18 cellular contexts compared by ENCODE assay signal in the genomic region with DNA sequence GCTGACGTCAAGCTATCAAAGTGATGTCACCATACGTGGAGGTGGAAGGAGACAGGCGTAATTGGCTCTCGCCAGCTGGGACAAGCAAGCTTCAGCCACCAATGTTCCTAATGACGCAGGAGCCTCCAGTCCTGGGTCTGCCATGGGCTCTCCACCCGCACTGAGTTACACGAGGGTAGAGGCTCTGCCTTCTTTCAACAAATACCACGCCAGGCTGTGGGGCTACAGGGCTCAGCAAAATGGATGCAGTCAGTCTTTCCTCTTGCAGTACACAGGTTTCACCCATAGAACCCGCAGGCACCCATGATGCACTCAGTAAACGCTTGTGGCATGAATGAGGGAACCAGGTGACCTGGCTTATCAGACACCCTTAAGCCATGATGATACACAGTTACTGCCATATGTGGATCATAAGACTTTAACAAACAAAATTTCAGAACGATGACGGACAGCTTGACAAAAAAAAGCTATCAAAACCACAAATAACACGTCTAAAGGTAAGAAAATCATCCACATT. TPM values are rescaled to one million over a fixed set of nuclear protein-coding genes. Genes with fewer than 3 reads are reported as not detected.
DNase-seq lines count a peak whose midpoint lies in the region; ATAC-seq and TF ChIP-seq lines count a peak whose summit lies in the region.
"Had no signal": no experiment of that assay in that cellular context is flagged by ENCODE, and none has a peak within 500 bp of the region (broad histone marks: within the 10 kb centered on the region; RNA-seq: fewer than 3 reads in every experiment).

No MANE protein-coding gene starts in this region.

- peak in 1 of 2 experiments; percentile 38 for DNase-seq in Caco-2
- DNase-seq in activated T-helper 2 cell treated with anti-CD3 and anti-CD28 coated beads, Interferon-gamma antibody, Interleukin-2, Interleukin-4, amounts not matched to agents 10 μg/mL and 5 μg/mL and 100 μg/mL, durations not matched to agents 14 hours and 24 hours and 36 hours (ENCODE audit: low spot score) = no peak
- DNase-seq in naive thymus-derived CD4-positive, alpha-beta T cell = no peak
- DNase-seq in head of caudate nucleus = no peak
- DNase-seq in dedifferentiated amniotic fluid mesenchymal stem cell (ENCODE audit: extremely low spot score) = no peak
- DNase-seq: activated CD4-positive, CD25-positive, alpha-beta regulatory T cell treated with anti-CD3 and anti-CD28 coated beads, Interleukin-2, amount 50 U/mL, for 72 hours; activated T-cell treated with anti-CD3 and anti-CD28 coated beads, Interleukin-2, amount 50 U/mL, for 48 hours; aorta; foreskin keratinocyte; GF-D8; left ventricle myocardium superior; MG63; NCI-H187; NCI-H510A treated with DMSO at 0.1 percent for 48 hours; SHP77 treated with DMSO at 0.1 percent for 48 hours; stimulated activated CD4-positive, alpha-beta T cell treated with anti-CD3 and anti-CD28 coated beads, Interleukin-4, amount 100 ng/mL, for 24 hours had no signal

- peaks cover 5 to 36% (median 25%) of the 10 kb centered on the region in 11 experiments; a peak in 20 of 22 replicates for H3K9me3 ChIP-seq in BLaER1 treated with 17β-estradiol and CSF1 and Interleukin-3, amounts not matched to agents 10 nM and 100 nM (replicated peaks in 1 of 11)
- peaks cover 11% of the 10 kb centered on the region for H3K9me3 ChIP-seq in Caco-2
- H3K9me3 ChIP-seq in naive thymus-derived CD4-positive, alpha-beta T cell (ENCODE audit: control insufficient read depth in 2 of 3, low read length in 3 of 3) = peaks cover 0 to 10% (median 7%) of the 10 kb centered on the region in 3 experiments

- H3K4me1 ChIP-seq in BLaER1 treated with 17β-estradiol and CSF1 and Interleukin-3, amounts not matched to agents 10 nM and 100 nM = peaks cover 40 to 100% (median 79%) of the 10 kb centered on the region in 10 experiments
- H3K4me1 ChIP-seq in Caco-2 = peaks cover 54% of the 10 kb centered on the region
- H3K4me1 ChIP-seq in naive thymus-derived CD4-positive, alpha-beta T cell (ENCODE audit: control insufficient read depth in 2 of 2, insufficient read depth in 2 of 2, low read length in 2 of 2) = peaks cover 0 to 13% of the 10 kb centered on the region in 2 donors
- H3K4me1 ChIP-seq: foreskin keratinocyte had no signal

- BruUV-seq in Caco-2 (replicated peaks; lab: Mats Ljungman, UMichigan) = no TSS peak

- POLR2A ChIA-PET in Caco-2 (lab: Charles Lee) = no interaction called here
- POLR2A ChIA-PET in naive thymus-derived CD4-positive, alpha-beta T cell (lab: Charles Lee) = no interaction called here

- peak overlapping the region in 4 of 10 experiments; percentile 18 to 46 (median 38); a peak in 2 of 20 replicates for H3K4me3 ChIP-seq in BLaER1 treated with 17β-estradiol and CSF1 and Interleukin-3, amounts not matched to agents 10 nM and 100 nM
- no peak overlapping the region for H3K4me3 ChIP-seq in Caco-2 (ENCODE audit: low read depth, low read length)
- H3K4me3 ChIP-seq in naive thymus-derived CD4-positive, alpha-beta T cell (ENCODE audit: low read length) = no peak overlapping the region
- H3K4me3 ChIP-seq: MG63 had no signal

- peaks cover 15% of the 10 kb centered on the region for H3K9me3 Mint-ChIP-seq in Caco-2 (ENCODE audit: unreplicated experiment)
- H3K9me3 Mint-ChIP-seq in activated T-helper 2 cell treated with anti-CD3 and anti-CD28 coated beads, Interferon-gamma antibody, Interleukin-2, Interleukin-4, amounts not matched to agents 10 μg/mL and 5 μg/mL and 100 μg/mL, durations not matched to agents 14 hours and 24 hours and 36 hours = peaks cover 21% of the 10 kb centered on the region
- H3K9me3 Mint-ChIP-seq in naive thymus-derived CD4-positive, alpha-beta T cell = peaks cover 0 to 19% (median 9%) of the 10 kb centered on the region in 11 donors

- H3K4me2 ChIP-seq in BLaER1 treated with 17β-estradiol and CSF1 and Interleukin-3, amounts not matched to agents 10 nM and 100 nM = peak overlapping the region; percentile 60 to 93 (median 76); a peak in 19 of 22 replicates

- H3K27me3 Mint-ChIP-seq in Caco-2 (ENCODE audit: insufficient read depth, unreplicated experiment) = no peaks in the 10 kb centered on the region
- H3K27me3 Mint-ChIP-seq in activated T-helper 2 cell treated with anti-CD3 and anti-CD28 coated beads, Interferon-gamma antibody, Interleukin-2, Interleukin-4, amounts not matched to agents 10 μg/mL and 5 μg/mL and 100 μg/mL, durations not matched to agents 14 hours and 24 hours and 36 hours (ENCODE audit: low read depth) = no peaks in the 10 kb centered on the region
- no peaks in the 10 kb centered on the region for H3K27me3 Mint-ChIP-seq in naive thymus-derived CD4-positive, alpha-beta T cell

- no peaks in the 10 kb centered on the region for H3K27me3 ChIP-seq in BLaER1 treated with 17β-estradiol and CSF1 and Interleukin-3, amounts not matched to agents 10 nM and 100 nM
- no peaks in the 10 kb centered on the region for H3K27me3 ChIP-seq in Caco-2 (replicated peaks; ENCODE audit: control insufficient read depth, insufficient read depth, low read length)
- no peaks in the 10 kb centered on the region for H3K27me3 ChIP-seq in naive thymus-derived CD4-positive, alpha-beta T cell (ENCODE audit: control insufficient read depth in 2 of 2, insufficient read depth in 2 of 2, low read length in 2 of 2)
- H3K27me3 ChIP-seq: foreskin keratinocyte, MG63 had no signal

- peaks cover 26 to 84% (median 81%) of the 10 kb centered on the region in 11 experiments for H3K36me3 ChIP-seq in BLaER1 treated with 17β-estradiol and CSF1 and Interleukin-3, amounts not matched to agents 10 nM and 100 nM
- H3K36me3 ChIP-seq in Caco-2 (ENCODE audit: control insufficient read depth, insufficient read depth, low read length) = 0 out of 2 replicates have a peak, but pooled peaks cover 1% of the 10 kb centered on the region
- peaks cover 0 to 76% (median 23%) of the 10 kb centered on the region in 3 experiments for H3K36me3 ChIP-seq in naive thymus-derived CD4-positive, alpha-beta T cell (ENCODE audit: control insufficient read depth in 2 of 3, insufficient read depth in 3 of 3, low read length in 3 of 3)

- peaks cover 53% of the 10 kb centered on the region for H3K4me1 Mint-ChIP-seq in Caco-2 (ENCODE audit: low read depth, unreplicated experiment)
- H3K4me1 Mint-ChIP-seq in activated T-helper 2 cell treated with anti-CD3 and anti-CD28 coated beads, Interferon-gamma antibody, Interleukin-2, Interleukin-4, amounts not matched to agents 10 μg/mL and 5 μg/mL and 100 μg/mL, durations not matched to agents 14 hours and 24 hours and 36 hours (ENCODE audit: low read depth) = peaks cover 19% of the 10 kb centered on the region
- H3K4me1 Mint-ChIP-seq in naive thymus-derived CD4-positive, alpha-beta T cell = peaks cover 17 to 55% (median 25%) of the 10 kb centered on the region in 7 donors

- H3K36me3 Mint-ChIP-seq in Caco-2 (ENCODE audit: insufficient read depth, unreplicated experiment) = peaks cover 97% of the 10 kb centered on the region
- H3K36me3 Mint-ChIP-seq in activated T-helper 2 cell treated with anti-CD3 and anti-CD28 coated beads, Interferon-gamma antibody, Interleukin-2, Interleukin-4, amounts not matched to agents 10 μg/mL and 5 μg/mL and 100 μg/mL, durations not matched to agents 14 hours and 24 hours and 36 hours (ENCODE audit: low read depth) = peaks cover 92% of the 10 kb centered on the region
- peaks cover 13 to 78% (median 37%) of the 10 kb centered on the region in 5 donors for H3K36me3 Mint-ChIP-seq in naive thymus-derived CD4-positive, alpha-beta T cell

- no peak for TF ChIP-seq CTCF in Caco-2 (IDR thresholded peaks at IDR 0.05; ENCODE audit: insufficient read depth in 1 of 2, low read depth in 1 of 2, low read length in 1 of 2, severe bottlenecking in 1 of 2, unreplicated experiment in 1 of 2)

- peak overlapping the region; percentile 50 for H3K4me3 Mint-ChIP-seq in Caco-2 (ENCODE audit: unreplicated experiment)
- H3K4me3 Mint-ChIP-seq in activated T-helper 2 cell treated with anti-CD3 and anti-CD28 coated beads, Interferon-gamma antibody, Interleukin-2, Interleukin-4, amounts not matched to agents 10 μg/mL and 5 μg/mL and 100 μg/mL, durations not matched to agents 14 hours and 24 hours and 36 hours (ENCODE audit: low read depth) = no peak overlapping the region
- H3K4me3 Mint-ChIP-seq in naive thymus-derived CD4-positive, alpha-beta T cell = no peak overlapping the region

- intact Hi-C loops in Caco-2 (cut with micrococcal nuclease; ENCODE audit: unreplicated experiment) (no loop called here), head of caudate nucleus (cut with DNase I) (no loop called here)
- intact Hi-C loops in activated T-helper 2 cell treated with anti-CD3 and anti-CD28 coated beads, Interferon-gamma antibody, Interleukin-2, Interleukin-4, amounts not matched to agents 10 μg/mL and 5 μg/mL and 100 μg/mL, durations not matched to agents 14 hours and 24 hours and 36 hours (cut with micrococcal nuclease) = no loop called here
- intact Hi-C loops in naive thymus-derived CD4-positive, alpha-beta T cell (cut with micrococcal nuclease) = no loop called here

- no peak for ATAC-seq in naive thymus-derived CD4-positive, alpha-beta T cell
- no peak for ATAC-seq in HG03457 (IDR thresholded peaks at IDR 0.05; ENCODE audit: unreplicated experiment)
- ATAC-seq: foreskin keratinocyte, left ventricle myocardium superior had no signal

- peak overlapping the region in 3 of 11 experiments; percentile 62 to 73 (median 72); a peak in 4 of 22 replicates for H3K9ac ChIP-seq in BLaER1 treated with 17β-estradiol and CSF1 and Interleukin-3, amounts not matched to agents 10 nM and 100 nM

- H3K27ac Mint-ChIP-seq in Caco-2 (ENCODE audit: unreplicated experiment) = peak overlapping the region; percentile 69
- peak overlapping the region; percentile 70 for H3K27ac Mint-ChIP-seq in activated T-helper 2 cell treated with anti-CD3 and anti-CD28 coated beads, Interferon-gamma antibody, Interleukin-2, Interleukin-4, amounts not matched to agents 10 μg/mL and 5 μg/mL and 100 μg/mL, durations not matched to agents 14 hours and 24 hours and 36 hours
- H3K27ac Mint-ChIP-seq in naive thymus-derived CD4-positive, alpha-beta T cell = peak overlapping the region in 6 of 9 donors; percentile 39 to 80 (median 60)

- H3K27ac ChIP-seq in BLaER1 treated with 17β-estradiol and CSF1 and Interleukin-3, amounts not matched to agents 10 nM and 100 nM = peak overlapping the region in 10 of 11 experiments; percentile 23 to 90 (median 75); a peak in 16 of 22 replicates
- H3K27ac ChIP-seq in naive thymus-derived CD4-positive, alpha-beta T cell (ENCODE audit: low read depth, low read length) = no peak overlapping the region
- H3K27ac ChIP-seq: foreskin keratinocyte had no signal

- peaks cover 0 to 65% (median 17%) of the 10 kb centered on the region in 11 experiments; a peak in 15 of 22 replicates for H4K20me1 ChIP-seq in BLaER1 treated with 17β-estradiol and CSF1 and Interleukin-3, amounts not matched to agents 10 nM and 100 nM

- CTCF ChIA-PET in Caco-2 (lab: Charles Lee) = no interaction called here
- CTCF ChIA-PET in naive thymus-derived CD4-positive, alpha-beta T cell (lab: Charles Lee) = interaction anchor here (0.7 kb wide), 1 partner anchor 48 kb away, joined by 3 read pairs; no protein-coding TSS in a partner anchor

RNA-seq across cellular contexts. Expression of gene COTL1, which starts 50.4 kb away (rescaled TPM):
- total RNA-seq in Caco-2 (2022) = 434 and 461 TPM in 2 replicates
- total RNA-seq in activated T-helper 2 cell treated with anti-CD3 and anti-CD28 coated beads, Interferon-gamma antibody, Interleukin-2, Interleukin-4, amounts not matched to agents 10 μg/mL and 5 μg/mL and 100 μg/mL, durations not matched to agents 14 hours and 24 hours and 36 hours = 478 and 483 TPM in 2 replicates
- total RNA-seq in naive thymus-derived CD4-positive, alpha-beta T cell = 100 to 1,000 TPM in 3 of 5 experiments, 10 to 100 TPM in 2; 84.2 to 704 (median 172) TPM
- polyA plus RNA-seq in naive thymus-derived CD4-positive, alpha-beta T cell = 100 to 1,000 TPM; 268 to 344 TPM
